Comparison of ENCODE assay signal across 1 cellular context in genomic region chr6:168196881-168197635, GRCh38.
TF ChIP-seq lines count a peak whose summit lies in the region.

No MANE protein-coding gene starts in this region.

TF ChIP-seq in A549, 52 proteins besides CTCF, POLR2A, EP300 and RAD21 (continued from another document):
- TF ChIP-seq MAX (IDR thresholded peaks at IDR 0.05) (no peak), ZFP36 (IDR thresholded peaks at IDR 0.05; ENCODE audit: borderline replicate concordance, partially characterized antibody) (no peak), NFE2L2 (conservative IDR thresholded peaks at IDR 0.05; ENCODE audit: low read length) (no peak)
